In genomic region chr17:37697331-37697730, GRCh38 we compare ENCODE assay signal across 32 cellular contexts. TPM values are rescaled to one million over a fixed set of nuclear protein-coding genes. Genes with fewer than 3 reads are reported as not detected.
"Had no signal": no experiment of that assay in that cellular context is flagged by ENCODE, and none has a peak within 500 bp of the region (broad histone marks: within the 10 kb centered on the region; RNA-seq: fewer than 3 reads in every experiment).

No MANE protein-coding gene starts in this region.

- H3K36me3 ChIP-seq: ascending aorta, breast epithelium, SJSA1 had no signal

- H3K27ac ChIP-seq: ascending aorta, breast epithelium, Peyer's patch, SJSA1 had no signal

- H3K4me3 Mint-ChIP-seq: activated CD4-positive, alpha-beta memory T cell treated with anti-CD3 and anti-CD28 coated beads for 36 hours; activated CD4-positive, alpha-beta T cell treated with anti-CD3 and anti-CD28 coated beads, Interleukin-2, amount 10 ng/mL, durations not matched to agents 7 days and 5 days; activated naive CD4-positive, alpha-beta T cell treated with anti-CD3 and anti-CD28 coated beads, Interleukin-2, amount 50 U/mL, for 24 hours; activated naive CD8-positive, alpha-beta T cell treated with anti-CD3 and anti-CD28 coated beads, Interleukin-2, amount 10 ng/mL, durations not matched to agents 7 days and 5 days; activated T-cell treated with anti-CD3 and anti-CD28 coated beads, Interleukin-2, amount 50 U/mL, for 4 hours; T-helper 1 cell treated with Interleukin-12 subunit alpha and Interleukin-12 subunit beta and Interleukin-4 antibody, amounts not matched to agents 30 μg/mL and 1 μg/mL, for 36 hours; T-helper 2 cell treated with Interferon-gamma antibody and Interleukin-4, amounts not matched to agents 5 μg/mL and 100 μg/mL, for 36 hours had no signal

- ATAC-seq: activated T-cell treated with anti-CD3 and anti-CD28 coated beads, Interleukin-2, amount 50 U/mL, for 4 hours; K562; PC-3 had no signal

- H3K4me3 ChIP-seq: ascending aorta, breast epithelium, K562, Peyer's patch, SJSA1 had no signal

- H3K9me3 ChIP-seq: Peyer's patch, SJSA1, SK-N-SH had no signal

- H3K4me1 ChIP-seq: ascending aorta, breast epithelium had no signal

- DNase-seq: activated CD4-positive, alpha-beta memory T cell treated with anti-CD3 and anti-CD28 coated beads for 36 hours; activated CD4-positive, alpha-beta T cell treated with anti-CD3 and anti-CD28 coated beads, Interleukin-2, amount 10 ng/mL, durations not matched to agents 7 days and 5 days; activated CD8-positive, alpha-beta memory T cell treated with anti-CD3 and anti-CD28 coated beads, Interleukin-2, amount 50 U/mL, for 4 hours; activated effector memory CD4-positive, alpha-beta T cell treated with Interleukin-2 at 50 U/mL for 16 hours; activated naive CD8-positive, alpha-beta T cell treated with anti-CD3 and anti-CD28 coated beads, Interleukin-2, amount 10 ng/mL, durations not matched to agents 7 days and 5 days; activated T-cell treated with anti-CD3 and anti-CD28 coated beads for 4 hours; activated T-cell treated with anti-CD3 and anti-CD28 coated beads, Interleukin-2, amount 50 U/mL, for 4 hours; amygdala; caudate nucleus; NCI-H1105; NCI-H1417 treated with DMSO at 0.1 percent for 48 hours; NCI-H187 treated with DMSO at 0.1 percent for 48 hours; NCI-H2081; NCI-H2171 treated with DMSO at 0.1 percent for 48 hours; NCI-H345; NCI-H526; NCI-H748 treated with DMSO at 0.1 percent for 48 hours; NK-92 treated with Interleukin-12 subunit alpha and Interleukin-12 subunit beta, amount 100 ng/mL, for 24 hours; PC-3; Peyer's patch; RPMI8226; SHP77 treated with DMSO at 0.1 percent for 48 hours; SK-N-SH had no signal

- H3K27me3 Mint-ChIP-seq: activated naive CD4-positive, alpha-beta T cell treated with anti-CD3 and anti-CD28 coated beads, Interleukin-2, amount 50 U/mL, for 24 hours had no signal

- H3K9me3 Mint-ChIP-seq: activated CD4-positive, alpha-beta T cell treated with anti-CD3 and anti-CD28 coated beads, Interleukin-2, amount 10 ng/mL, durations not matched to agents 7 days and 5 days; activated naive CD4-positive, alpha-beta T cell treated with anti-CD3 and anti-CD28 coated beads, Interleukin-2, amount 50 U/mL, for 24 hours; T-helper 1 cell treated with Interleukin-12 subunit alpha and Interleukin-12 subunit beta and Interleukin-4 antibody, amounts not matched to agents 30 μg/mL and 1 μg/mL, for 36 hours; T-helper 2 cell treated with Interferon-gamma antibody and Interleukin-4, amounts not matched to agents 5 μg/mL and 100 μg/mL, for 36 hours had no signal

- H3K27me3 ChIP-seq: ascending aorta, Peyer's patch, SJSA1 had no signal

- H3K27ac Mint-ChIP-seq: activated CD4-positive, alpha-beta memory T cell treated with anti-CD3 and anti-CD28 coated beads for 36 hours; activated CD4-positive, alpha-beta T cell treated with anti-CD3 and anti-CD28 coated beads, Interleukin-2, amount 10 ng/mL, durations not matched to agents 7 days and 5 days; activated naive CD8-positive, alpha-beta T cell treated with anti-CD3 and anti-CD28 coated beads, Interleukin-2, amount 10 ng/mL, durations not matched to agents 7 days and 5 days; T-helper 1 cell treated with Interleukin-12 subunit alpha and Interleukin-12 subunit beta and Interleukin-4 antibody, amounts not matched to agents 30 μg/mL and 1 μg/mL, for 36 hours; T-helper 2 cell treated with Interferon-gamma antibody and Interleukin-4, amounts not matched to agents 5 μg/mL and 100 μg/mL, for 36 hours had no signal

- H3K9me2 ChIP-seq: SK-N-SH had no signal

- H3K4me2 ChIP-seq: SK-N-SH had no signal

- H3K36me3 Mint-ChIP-seq: activated CD4-positive, alpha-beta memory T cell treated with anti-CD3 and anti-CD28 coated beads for 36 hours; activated naive CD4-positive, alpha-beta T cell treated with anti-CD3 and anti-CD28 coated beads, Interleukin-2, amount 50 U/mL, for 24 hours; activated naive CD8-positive, alpha-beta T cell treated with anti-CD3 and anti-CD28 coated beads, Interleukin-2, amount 10 ng/mL, durations not matched to agents 7 days and 5 days had no signal

RNA-seq across cellular contexts. Expression of gene HNF1B, which starts 47.5 kb away (rescaled TPM):
- total RNA-seq: activated CD4-positive, alpha-beta memory T cell treated with anti-CD3 and anti-CD28 coated beads for 36 hours; ascending aorta; K562; M059J; NCI-H460; SJSA1 had no signal
- polyA plus RNA-seq: K562, SK-N-SH had no signal
